ENCODE assay signal across 8 cellular contexts in the genomic region with DNA sequence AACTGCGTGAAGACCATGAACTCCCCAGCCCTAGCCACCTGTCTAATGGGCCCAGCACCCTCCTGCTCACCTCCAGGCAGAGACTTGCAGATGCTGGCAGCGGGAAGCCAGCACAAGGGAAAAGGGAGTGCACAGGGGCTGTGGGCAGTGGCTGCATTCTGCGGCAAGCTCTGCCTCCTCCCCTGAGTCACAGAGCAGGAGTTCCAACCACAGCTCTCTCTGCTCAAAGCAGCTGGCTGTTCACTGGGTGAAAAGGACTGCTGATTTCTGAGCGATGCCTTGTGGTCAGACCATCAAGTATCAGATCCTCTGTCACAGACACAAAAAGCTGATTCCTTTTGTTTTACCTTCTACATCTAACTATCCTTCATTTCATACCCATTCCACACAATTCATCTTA. TPM values are rescaled to one million over a fixed set of nuclear protein-coding genes. Genes with fewer than 3 reads are reported as not detected.
A peak's percentile ranks its signal among the peaks of the same experiment; 100 is the strongest.
DNase-seq lines count a peak whose midpoint lies in the region; ATAC-seq and TF ChIP-seq lines count a peak whose summit lies in the region.

No MANE protein-coding gene starts in this region.

- no peak overlapping the region for H3K4me3 ChIP-seq in GM12864 (ENCODE audit: low read depth, low read length)
- no peak overlapping the region for H3K4me3 ChIP-seq in choroid plexus epithelial cell (ENCODE audit: low read depth, low read length)
- no peak overlapping the region for H3K4me3 ChIP-seq in mesenchymal stem cell (ENCODE audit: insufficient read depth in 1 of 2, low read depth in 1 of 2, low read length in 2 of 2)
- no peak overlapping the region for H3K4me3 ChIP-seq in neural progenitor cell

- H3K27ac Mint-ChIP-seq in neural progenitor cell = no peak overlapping the region

- H3K23ac ChIP-seq in mesenchymal stem cell (ENCODE audit: low read length in 2 of 2) = no peak overlapping the region

- H3K4ac ChIP-seq in mesenchymal stem cell (ENCODE audit: low read depth in 1 of 2, low read length in 2 of 2) = no peak overlapping the region

- peaks cover 3% of the 10 kb centered on the region for H3F3A ChIP-seq in neural progenitor cell (ENCODE audit: low read depth)

- H3K9me3 Mint-ChIP-seq in neural progenitor cell = no peaks in the 10 kb centered on the region

- H4K20me1 ChIP-seq in neural progenitor cell (ENCODE audit: low read depth) = peaks cover 24% of the 10 kb centered on the region

- no peaks in the 10 kb centered on the region for H3K36me3 ChIP-seq in mesenchymal stem cell (ENCODE audit: control insufficient read depth in 1 of 2, insufficient read depth in 2 of 2, low read depth in 1 of 2, low read length in 2 of 2)
- no peaks in the 10 kb centered on the region for H3K36me3 ChIP-seq in neural progenitor cell

- H3K18ac ChIP-seq in mesenchymal stem cell (ENCODE audit: low read depth in 1 of 2, low read length in 2 of 2) = no peak overlapping the region

- no peak overlapping the region for H2BK120ac ChIP-seq in mesenchymal stem cell (ENCODE audit: low read depth, low read length)

- no peaks in the 10 kb centered on the region for H3K79me1 ChIP-seq in mesenchymal stem cell (replicated peaks; ENCODE audit: low read length, poor library complexity, severe bottlenecking)

- H3K27me3 Mint-ChIP-seq in neural progenitor cell (ENCODE audit: insufficient read depth, low read depth) = peaks cover 42% of the 10 kb centered on the region

- H3K4me2 ChIP-seq in mesenchymal stem cell (ENCODE audit: low read length, poor library complexity, severe bottlenecking) = no peak overlapping the region
- H3K4me2 ChIP-seq in neural progenitor cell = no peak overlapping the region

- whole genome bisulfite sequencing in mesenchymal stem cell = 78% methylated on average over 4 of the region's 4 CpGs

- no peak overlapping the region for H2AFZ ChIP-seq in mesenchymal stem cell (ENCODE audit: low read depth, low read length)
- H2AFZ ChIP-seq in neural progenitor cell (replicated peaks) = no peak overlapping the region

- DNase-seq in GM12864 (ENCODE audit: low read depth) = peak; percentile 67
- DNase-seq in choroid plexus epithelial cell (ENCODE audit: low read depth) = peak; percentile 28
- no peak for DNase-seq in mesenchymal stem cell
- DNase-seq in NCI-H2171 treated with DMSO at 0.1 percent for 48 hours (lab: John Stamatoyannopoulos, UW) = no peak
- DNase-seq in neural progenitor cell (ENCODE audit: low spot score) = no peak
- no peak for DNase-seq in stimulated activated CD4-positive, alpha-beta T cell treated with anti-CD3 and anti-CD28 coated beads, Interleukin-4, amount 100 ng/mL, for 1 hour

- no peak overlapping the region for H2BK12ac ChIP-seq in mesenchymal stem cell (ENCODE audit: low read length in 2 of 2)

- no peaks in the 10 kb centered on the region for H3K36me3 Mint-ChIP-seq in neural progenitor cell

- H2BK15ac ChIP-seq in mesenchymal stem cell (ENCODE audit: low read depth, poor library complexity, severe bottlenecking) = no peak overlapping the region

- H3K27ac ChIP-seq in mesenchymal stem cell (ENCODE audit: low read length, poor library complexity, severe bottlenecking) (no peak overlapping the region), neural progenitor cell (no peak overlapping the region)

- no peak overlapping the region for H3K14ac ChIP-seq in mesenchymal stem cell (ENCODE audit: low read length in 2 of 2)

- H3K27me3 ChIP-seq in mesenchymal stem cell (ENCODE audit: control insufficient read depth in 1 of 2, insufficient read depth in 1 of 2, low read length in 2 of 2) = peaks cover 64 to 90% of the 10 kb centered on the region in 2 experiments
- peaks cover 56% of the 10 kb centered on the region for H3K27me3 ChIP-seq in neural progenitor cell

- H3K4me1 Mint-ChIP-seq in neural progenitor cell = peaks cover 4% of the 10 kb centered on the region

- H3K79me2 ChIP-seq in neural progenitor cell (ENCODE audit: low read depth) = no peaks in the 10 kb centered on the region

- no peak overlapping the region for H2AK5ac ChIP-seq in mesenchymal stem cell (ENCODE audit: low read length, severe bottlenecking)

- H3K9ac ChIP-seq in mesenchymal stem cell (ENCODE audit: low read length) (no peak overlapping the region), neural progenitor cell (no peak overlapping the region)

- H2BK5ac ChIP-seq in mesenchymal stem cell (ENCODE audit: low read depth, low read length, poor library complexity, severe bottlenecking) = no peak overlapping the region

- H3K9me3 ChIP-seq in mesenchymal stem cell (ENCODE audit: control insufficient read depth, low read length) = no peaks in the 10 kb centered on the region
- H3K9me3 ChIP-seq in neural progenitor cell (ENCODE audit: low read depth) = no peaks in the 10 kb centered on the region

- H3K4me1 ChIP-seq in mesenchymal stem cell (ENCODE audit: control insufficient read depth, insufficient read depth, low read depth, low read length) = peaks cover 13% of the 10 kb centered on the region
- H3K4me1 ChIP-seq in neural progenitor cell = peaks cover 7% of the 10 kb centered on the region

- no peak overlapping the region for H4K91ac ChIP-seq in mesenchymal stem cell (ENCODE audit: low read length)

- no peak overlapping the region for H3K4me3 Mint-ChIP-seq in neural progenitor cell

- H4K8ac ChIP-seq in mesenchymal stem cell (ENCODE audit: low read length) = no peak overlapping the region

- ATAC-seq in GM21381 (IDR thresholded peaks at IDR 0.05; ENCODE audit: unreplicated experiment) = peak; percentile 89
- ATAC-seq in HG03442 (IDR thresholded peaks at IDR 0.05; ENCODE audit: unreplicated experiment) = peak; percentile 91

- TF ChIP-seq CTCF in GM12864 (IDR thresholded peaks at IDR 0.05; ENCODE audit: low read depth, low read length, missing control alignments) (no peak), choroid plexus epithelial cell (conservative IDR thresholded peaks at IDR 0.05; ENCODE audit: low read depth, low read length) (no peak), neural progenitor cell (IDR thresholded peaks at IDR 0.05) (no peak)

RNA-seq across cellular contexts. Expression of a gene that starts 10.5 kb away (rescaled TPM):
- polyA plus RNA-seq in mesenchymal stem cell (2013, experiment 1 of 2) = not detected
- not detected for polyA plus RNA-seq in mesenchymal stem cell (2013, experiment 2 of 2)
- not detected in 2 replicates for total RNA-seq in neural progenitor cell (ENCODE audit: low replicate concordance)

Comparison
In these comparisons a context has a peak if more than half of its experiments do, and no peak if none do; other contexts are left out.
1. DNase-seq: peak in GM12864 (single experiment) and choroid plexus epithelial cell (single experiment); none in mesenchymal stem cell (single experiment), NCI-H2171 treated with DMSO at 0.1 percent for 48 hours (single experiment), neural progenitor cell (single experiment) and stimulated activated CD4-positive, alpha-beta T cell treated with anti-CD3 and anti-CD28 coated beads, Interleukin-4, amount 100 ng/mL, for 1 hour (single experiment).